ENCODE assay signal across 18 cellular contexts in the genomic region with DNA sequence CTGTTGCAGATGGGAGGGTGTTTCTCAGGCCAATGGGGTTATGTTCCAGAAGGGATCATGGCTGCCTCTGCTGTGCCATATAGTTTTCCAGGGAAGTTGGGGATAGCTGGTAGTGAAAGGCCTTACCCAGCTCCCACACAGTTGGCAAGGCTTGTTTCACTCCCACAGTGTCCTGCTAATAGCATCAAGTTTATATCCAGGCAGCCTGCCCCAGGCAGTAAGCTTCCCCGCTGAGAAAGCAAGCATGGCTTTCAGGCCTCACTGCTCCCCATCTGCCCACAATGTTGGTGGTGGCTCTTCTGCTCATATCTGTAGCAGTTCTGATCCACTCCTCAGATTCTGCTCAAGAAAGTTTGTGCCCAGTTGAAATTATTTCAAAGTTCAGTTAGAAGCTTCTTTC. TPM values are rescaled to one million over a fixed set of nuclear protein-coding genes. Genes with fewer than 3 reads are reported as not detected.
DNase-seq lines count a peak whose midpoint lies in the region; ATAC-seq, FAIRE-seq and TF ChIP-seq lines count a peak whose summit lies in the region.
"Had no signal": no experiment of that assay in that cellular context is flagged by ENCODE, and none has a peak within 500 bp of the region (broad histone marks: within the 10 kb centered on the region; RNA-seq: fewer than 3 reads in every experiment).

No MANE protein-coding gene starts in this region.

- TF ChIP-seq POLR2A in GM12878 (IDR thresholded peaks at IDR 0.05; ENCODE audit: low read depth, low read length) (no peak), HepG2 (IDR thresholded peaks at IDR 0.05; ENCODE audit: insufficient read depth in 1 of 2, low read depth in 2 of 2, low read length in 2 of 2) (no peak)

- peaks cover 5% of the 10 kb centered on the region for H3K36me3 Mint-ChIP-seq in osteocyte (ENCODE audit: unreplicated experiment)
- H3K36me3 Mint-ChIP-seq: T-cell had no signal

- H3K9ac ChIP-seq in GM12878 (ENCODE audit: control insufficient read depth, insufficient read depth, low read length): no peak overlapping the region
- H3K9ac ChIP-seq in HepG2 (ENCODE audit: insufficient read depth, low read depth, low read length): no peak overlapping the region

- H3K4me3 ChIP-seq in GM12878 (no peak overlapping the region), HepG2 (replicated peaks in 1 of 3; ENCODE audit: insufficient read depth in 1 of 3, low read depth in 2 of 3, low read length in 3 of 3) (no peak overlapping the region)
- H3K4me3 ChIP-seq: GM23338, SJSA1 had no signal

- peaks cover 9% of the 10 kb centered on the region for H3K9me3 Mint-ChIP-seq in osteocyte (ENCODE audit: unreplicated experiment)

- SMC1A ChIA-PET in GM12878 (lab: Charles Lee; ENCODE audit: uncharacterized antibody, unreplicated experiment): interaction anchor here (1.3 kb wide), 1 partner anchor 63 kb away, joined by 3 read pairs; no protein-coding TSS in a partner anchor

- no peak overlapping the region for H3K4me3 Mint-ChIP-seq in osteocyte (ENCODE audit: unreplicated experiment)
- H3K4me3 Mint-ChIP-seq: GM23338, T-cell had no signal

- TF ChIP-seq EP300 in GM12878 (IDR thresholded peaks at IDR 0.05; ENCODE audit: borderline replicate concordance in 1 of 2, control insufficient read depth in 1 of 2, low read depth in 2 of 2, low read length in 2 of 2): no peak
- no peak for TF ChIP-seq EP300 in HepG2 (IDR thresholded peaks at IDR 0.05; ENCODE audit: low read depth in 2 of 2, low read length in 2 of 2)
- TF ChIP-seq EP300 in HepG2 (CRISPR knock-in tag; IDR thresholded peaks at IDR 0.05; ENCODE audit: borderline replicate concordance): no peak

- TF ChIP-seq RAD21 in GM12878 (IDR thresholded peaks at IDR 0.05; ENCODE audit: insufficient read depth, low read depth, low read length): no peak
- TF ChIP-seq RAD21 in HepG2 (CRISPR knock-in tag; IDR thresholded peaks at IDR 0.05): no peak

- POLR2A ChIA-PET in GM12878 (lab: Charles Lee) (no interaction called here), HepG2 (lab: Yijun Ruan, JAX) (no interaction called here)

- H3K9me3 ChIP-seq in GM12878 (replicated peaks; ENCODE audit: control insufficient read depth, insufficient read depth, low read length) (no peaks in the 10 kb centered on the region), HepG2 (ENCODE audit: low read length) (no peaks in the 10 kb centered on the region)
- H3K9me3 ChIP-seq: SJSA1 had no signal

- DNase-seq in DMS 273 (lab: John Stamatoyannopoulos, UW; ENCODE audit: unreplicated experiment) (peak; percentile 41), DMS 273 treated with DMSO at 0.1 percent for 48 hours (lab: John Stamatoyannopoulos, UW) (no peak), NCI-H226 (peak; percentile 58), GM12878 (ENCODE audit: low read depth, low spot score) (no peak), osteocyte (ENCODE audit: extremely low spot score, unreplicated experiment) (no peak), HepG2 (ENCODE audit: low spot score) (no peak), DMS114 treated with DMSO at 0.1 percent for 48 hours (lab: John Stamatoyannopoulos, UW; ENCODE audit: unreplicated experiment) (no peak)
- no peak for DNase-seq in activated CD4-positive, CD25-positive, alpha-beta regulatory T cell (lab: John Stamatoyannopoulos, UW)
- DNase-seq: C1 segment of cervical spinal cord, MV-4-11, NCI-H1436, NCI-H774, RPMI8226, T-cell, T1000 had no signal

- H3K36me3 ChIP-seq in GM12878 (ENCODE audit: control insufficient read depth in 2 of 2, insufficient read depth in 2 of 2, low read length in 1 of 2) (no peaks in the 10 kb centered on the region), HepG2 (replicated peaks in 1 of 2; ENCODE audit: control insufficient read depth in 1 of 2, insufficient read depth in 2 of 2, low read length in 2 of 2) (no peaks in the 10 kb centered on the region)
- H3K36me3 ChIP-seq: SJSA1 had no signal

- BruUV-seq in GM12878 (replicated peaks; lab: Mats Ljungman, UMichigan) (no TSS peak), HepG2 (replicated peaks; lab: Mats Ljungman, UMichigan) (no TSS peak)

- CTCF ChIA-PET in GM12878 (lab: Yijun Ruan, JAX) (interaction anchor here (1.8 kb wide), 1 partner anchor 17 kb away, joined by 5 read pairs; no protein-coding TSS in a partner anchor), HepG2 (lab: Yijun Ruan, JAX; ENCODE audit: low intra/inter-chr PET ratio, low total read pairs) (no interaction called here)

- H3K27me3 Mint-ChIP-seq in osteocyte (ENCODE audit: unreplicated experiment): no peaks in the 10 kb centered on the region

- intact Hi-C loops in GM12878 (cut with micrococcal nuclease; ENCODE audit: unreplicated experiment) (no loop called here), HepG2 (cut with micrococcal nuclease; ENCODE audit: unreplicated experiment) (no loop called here)

- H3K27me3 ChIP-seq in GM12878 (replicated peaks in 1 of 2; ENCODE audit: control insufficient read depth in 2 of 2, insufficient read depth in 2 of 2, low read length in 1 of 2): no peaks in the 10 kb centered on the region
- no peaks in the 10 kb centered on the region for H3K27me3 ChIP-seq in HepG2 (ENCODE audit: control insufficient read depth in 1 of 2, insufficient read depth in 2 of 2, low read length in 2 of 2)
- H3K27me3 ChIP-seq: SJSA1 had no signal

- H3K4me2 ChIP-seq in GM12878 (ENCODE audit: control insufficient read depth, insufficient read depth) (no peak overlapping the region), HepG2 (ENCODE audit: low read depth, low read length) (no peak overlapping the region)
- H3K4me2 ChIP-seq: GM23338 had no signal

- H3K27ac ChIP-seq in GM12878 (ENCODE audit: control insufficient read depth, insufficient read depth) (no peak overlapping the region), HepG2 (ENCODE audit: extremely low read length, insufficient read depth, low read length) (no peak overlapping the region)
- H3K27ac ChIP-seq: 22Rv1, SJSA1 had no signal

- H4K20me1 ChIP-seq in GM12878 (ENCODE audit: control insufficient read depth, insufficient read depth): no peaks in the 10 kb centered on the region
- H4K20me1 ChIP-seq in HepG2 (ENCODE audit: insufficient read depth, low read length): no peaks in the 10 kb centered on the region

- H3K4me1 ChIP-seq in GM12878 (ENCODE audit: control insufficient read depth, insufficient read depth, low read length) (no peaks in the 10 kb centered on the region), HepG2 (ENCODE audit: insufficient read depth, low read length) (no peaks in the 10 kb centered on the region)

- RAD21 ChIA-PET in GM12878 (lab: Charles Lee; ENCODE audit: unreplicated experiment): no interaction called here

- in situ Hi-C loops in GM12878 (cut with MboI) (no loop called here), HepG2 (cut with HindIII; ENCODE audit: extremely low pct_ligation_motif_present, low pct_unique_long_range_greater_than_20kb) (no loop called here)

- peaks cover 33% of the 10 kb centered on the region for H3K4me1 Mint-ChIP-seq in osteocyte (ENCODE audit: unreplicated experiment)
- H3K4me1 Mint-ChIP-seq: GM23338, T-cell had no signal

- ATAC-seq in GM12878: peak; percentile 34; the same call in 2 of the 3 replicates
- no peak for ATAC-seq in HepG2
- ATAC-seq: GM23338, T-cell had no signal

- 33% methylated on average over 1 of the region's 1 CpG for WGBS in GM12878 (ENCODE audit: insufficient coverage, insufficient replicate concordance, low lambda C conversion rate, missing lambda C conversion rate)
- WGBS in HepG2 (ENCODE audit: low lambda C conversion rate): no CpG with 5 or more reads among the region's 1 CpG

- H3K27ac Mint-ChIP-seq in osteocyte (ENCODE audit: unreplicated experiment): peak overlapping the region; percentile 58
- H3K27ac Mint-ChIP-seq: GM23338, T-cell had no signal

- H3K79me2 ChIP-seq in GM12878 (ENCODE audit: control insufficient read depth, insufficient read depth, low read length) (no peaks in the 10 kb centered on the region), HepG2 (ENCODE audit: insufficient read depth, low read length) (no peaks in the 10 kb centered on the region)

- H2AFZ ChIP-seq in GM12878 (ENCODE audit: control insufficient read depth, low read depth, low read length) (no peak overlapping the region), HepG2 (ENCODE audit: low read length) (no peak overlapping the region)
- H2AFZ ChIP-seq: GM23338 had no signal

- FAIRE-seq in GM12878 (lab: Jason Lieb, UNC) (no peak), HepG2 (lab: Jason Lieb, UNC) (no peak)

- TF ChIP-seq CTCF in GM12878 (IDR thresholded peaks at IDR 0.05 in 2 of 3, conservative IDR thresholded peaks at IDR 0.05 in 1 of 3; ENCODE audit: control insufficient read depth in 2 of 3, extremely low read depth in 1 of 3, insufficient read depth in 1 of 3, low read depth in 3 of 3, low read length in 3 of 3) (no peak), osteocyte (IDR thresholded peaks at IDR 0.05) (no peak), HepG2 (CRISPR knock-in tag; IDR thresholded peaks at IDR 0.05) (no peak)

RNA-seq across cellular contexts. Expression of gene DCBLD2, which starts 50.9 kb away (rescaled TPM):
- total RNA-seq in GM12878 (2013; cell fraction: nucleolus; rRNA removed): 11.1 and 11.9 TPM in 2 replicates
- total RNA-seq in GM12878 (2014; rRNA removed): 5.5 and 6.0 TPM in 2 replicates
- 5.9 and 7.4 TPM in 2 replicates for total RNA-seq in GM12878 (2014; rRNA removed; fragmentation: Illumina TruSeq; extraction: Trizol)
- 5.1 and 5.8 TPM in 2 replicates for total RNA-seq in GM12878 (2021)
- polyA plus RNA-seq in GM12878 (2011; ENCODE audit: low read depth): 0.84 TPM
- polyA plus RNA-seq in GM12878 (2011; rRNA removed): 2.6 and 2.7 TPM in 2 replicates
- 0.95 and 1.1 TPM in 2 replicates for polyA plus RNA-seq in GM12878 (2011; cell fraction: cytosol; rRNA removed)
- polyA plus RNA-seq in GM12878 (2011; cell fraction: nucleus; rRNA removed): 3.2 TPM in 2 replicates
- 2.2 and 2.4 TPM in 2 replicates for polyA plus RNA-seq in GM12878 (2012)
- 5.2 and 8.9 TPM in 2 replicates for polyA plus RNA-seq in GM12878 (2014; fragmentation: Illumina TruSeq; extraction: Trizol)
- polyA plus RNA-seq in GM12878 (2014; fragmentation: Nextera tagmentation; extraction: Ambion mirVana): 1 to 10 TPM; 1.6 to 2.6 TPM
- polyA plus RNA-seq in GM12878 (2014; rRNA removed): 3.2 and 3.9 TPM in 2 replicates
- 1 to 10 TPM; 4.4 to 5.1 TPM for polyA plus RNA-seq in GM12878 (2016; fragmentation: Nextera tagmentation; extraction: Ambion mirVana)
- 3.6 and 5.8 TPM in 2 replicates for polyA minus RNA-seq in GM12878 (2011; rRNA and poly(A)+ RNA removed)
- 1.0 and 2.8 TPM in 2 replicates for polyA minus RNA-seq in GM12878 (2011; cell fraction: cytosol; rRNA and poly(A)+ RNA removed)
- 2.5 and 5.9 TPM in 2 replicates for polyA minus RNA-seq in GM12878 (2011; cell fraction: nucleus; rRNA and poly(A)+ RNA removed)
- total RNA-seq in osteocyte: 83.2 and 85.5 TPM in 2 replicates
- 40.2 and 56.9 TPM in 2 replicates for total RNA-seq in HepG2 (2016; rRNA removed; fragmentation: Illumina TruSeq; extraction: Trizol)
- total RNA-seq in HepG2 (2016; cell fraction: cytosol; rRNA removed; fragmentation: Illumina TruSeq; extraction: Trizol; ENCODE audit: low read depth): 6.6 and 8.2 TPM in 2 replicates
- 39.3 and 56.3 TPM in 2 replicates for total RNA-seq in HepG2 (2016; cell fraction: insoluble cytoplasmic fraction; rRNA removed; fragmentation: Illumina TruSeq; extraction: Trizol)
- total RNA-seq in HepG2 (2016; cell fraction: membrane; rRNA removed; fragmentation: Illumina TruSeq; extraction: Trizol): 15.9 and 17.6 TPM in 2 replicates
- 71.1 and 78.4 TPM in 2 replicates for total RNA-seq in HepG2 (2016; cell fraction: nucleus; rRNA removed; fragmentation: Illumina TruSeq; extraction: Trizol)
- 34.1 and 43.8 TPM in 2 replicates for polyA plus RNA-seq in HepG2 (2011; rRNA removed)
- 19.5 and 27.6 TPM in 2 replicates for polyA plus RNA-seq in HepG2 (2011; cell fraction: cytosol; rRNA removed)
- 20.0 and 22.5 TPM in 2 replicates for polyA plus RNA-seq in HepG2 (2011; cell fraction: nucleus; rRNA removed)
- polyA plus RNA-seq in HepG2 (2012): 14.2 and 14.4 TPM in 2 replicates
- polyA plus RNA-seq in HepG2 (2016; cell fraction: cytosol; fragmentation: Illumina TruSeq; extraction: Trizol; ENCODE audit: low read depth): 2.0 and 2.9 TPM in 2 replicates
- 24.9 and 27.4 TPM in 2 replicates for polyA plus RNA-seq in HepG2 (2016; cell fraction: insoluble cytoplasmic fraction; fragmentation: Illumina TruSeq; extraction: Trizol; ENCODE audit: low read depth)
- 6.4 and 6.6 TPM in 2 replicates for polyA plus RNA-seq in HepG2 (2016; cell fraction: membrane; fragmentation: Illumina TruSeq; extraction: Trizol; ENCODE audit: low read depth)
- polyA plus RNA-seq in HepG2 (2016; cell fraction: nucleus; fragmentation: Illumina TruSeq; extraction: Trizol; ENCODE audit: insufficient read depth, low read depth): 59.1 and 68.7 TPM in 2 replicates
- polyA minus RNA-seq in HepG2 (2011; rRNA and poly(A)+ RNA removed; ENCODE audit: low replicate concordance): 21.4 and 70.2 TPM in 2 replicates
- 59.9 and 78.1 TPM in 2 replicates for polyA minus RNA-seq in HepG2 (2011; cell fraction: cytosol; rRNA and poly(A)+ RNA removed)
- 98.8 and 104 TPM in 2 replicates for polyA minus RNA-seq in HepG2 (2011; cell fraction: nucleus; rRNA and poly(A)+ RNA removed)

Comparison
In these comparisons a context has a peak if more than half of its experiments do, and no peak if none do; other contexts are left out.
1. DNase-seq: peak in DMS 273 (single experiment) and NCI-H226 (single experiment); none in DMS 273 treated with DMSO at 0.1 percent for 48 hours (single experiment), GM12878 (single experiment), osteocyte (single experiment), HepG2 (single experiment), activated CD4-positive, CD25-positive, alpha-beta regulatory T cell (0 of 4) and DMS114 treated with DMSO at 0.1 percent for 48 hours (single experiment).